28 cellular contexts compared by ENCODE assay signal in the genomic region with DNA sequence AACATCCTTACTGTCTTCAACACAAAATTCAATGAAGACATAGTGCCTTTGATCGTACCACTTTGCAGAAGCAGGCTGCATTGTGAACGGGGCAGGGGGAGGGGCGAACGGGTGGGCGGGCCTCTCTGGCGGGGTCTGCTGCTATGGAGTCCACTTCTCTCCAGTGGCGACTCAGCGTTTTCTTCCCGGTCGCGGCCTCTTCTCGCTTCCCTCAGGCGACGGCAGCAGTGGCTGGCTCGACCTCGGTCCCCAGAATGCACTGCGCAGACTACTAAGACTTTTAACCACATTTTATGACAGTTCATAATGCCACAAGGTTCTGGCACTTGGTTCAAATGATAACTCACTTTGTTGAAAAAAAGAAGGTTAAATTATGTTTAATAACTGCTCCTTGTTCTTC. TPM values are rescaled to one million over a fixed set of nuclear protein-coding genes. Genes with fewer than 3 reads are reported as not detected.
DNase-seq lines count a peak whose midpoint lies in the region; ATAC-seq, FAIRE-seq and TF ChIP-seq lines count a peak whose summit lies in the region.
"Had no signal": no experiment of that assay in that cellular context is flagged by ENCODE, and none has a peak within 500 bp of the region (broad histone marks: within the 10 kb centered on the region; RNA-seq: fewer than 3 reads in every experiment).

No MANE protein-coding gene starts in this region.

- H3K9me3 ChIP-seq in K562 (replicated peaks; ENCODE audit: control insufficient read depth, insufficient read depth, low read depth, low read length): no peaks in the 10 kb centered on the region
- H3K9me3 ChIP-seq in neutrophil: peaks cover 4% of the 10 kb centered on the region
- H3K9me3 ChIP-seq in ascending aorta: no peaks in the 10 kb centered on the region
- H3K9me3 ChIP-seq: body of pancreas, Caco-2, gastrocnemius medialis, left lung, prostate gland, sigmoid colon, thoracic aorta, uterus had no signal

- intact Hi-C loops in K562 (cut with micrococcal nuclease) (no loop called here), ascending aorta (cut with DNase I) (no loop called here)

- H3K79me2 ChIP-seq in GM23338 (replicated peaks; ENCODE audit: insufficient read depth) (no peaks in the 10 kb centered on the region), K562 (ENCODE audit: control insufficient read depth, insufficient read depth, low read length) (no peaks in the 10 kb centered on the region)

- H3K9me2 ChIP-seq in GM23338 (ENCODE audit: insufficient read depth): peaks cover 4% of the 10 kb centered on the region; the same call in 1 of the 2 replicates

- peaks cover 8% of the 10 kb centered on the region for H3K36me3 Mint-ChIP-seq in activated T-cell treated with anti-CD3 and anti-CD28 coated beads, Interleukin-2, amount 50 U/mL, for 24 hours (ENCODE audit: low read depth)
- no peaks in the 10 kb centered on the region; the same call in 2 of the 3 replicates for H3K36me3 Mint-ChIP-seq in GM23338 (ENCODE audit: low read depth)

- no peaks in the 10 kb centered on the region for H3K27me3 Mint-ChIP-seq in activated T-cell treated with anti-CD3 and anti-CD28 coated beads, Interleukin-2, amount 50 U/mL, for 24 hours
- no peaks in the 10 kb centered on the region for H3K27me3 Mint-ChIP-seq in GM23338 (ENCODE audit: insufficient read depth, low read depth, poor library complexity)
- H3K27me3 Mint-ChIP-seq: T-helper 17 cell had no signal

- TF ChIP-seq CTCF in GM23338 (conservative IDR thresholded peaks at IDR 0.05; ENCODE audit: low read depth in 2 of 2): no peak
- TF ChIP-seq CTCF in K562 (IDR thresholded peaks at IDR 0.05 in 2 of 3, conservative IDR thresholded peaks at IDR 0.05 in 1 of 3; ENCODE audit: insufficient read depth in 2 of 3, low read depth in 1 of 3, low read length in 3 of 3): no peak
- TF ChIP-seq CTCF in neutrophil (IDR thresholded peaks at IDR 0.05): no peak
- TF ChIP-seq CTCF in ascending aorta (IDR thresholded peaks at IDR 0.05): no peak

- WGBS in K562 (ENCODE audit: insufficient coverage, low coverage, missing lambda C conversion rate): 2% methylated on average over 17 of the region's 17 CpGs

- H2AFZ ChIP-seq in GM23338 (peak overlapping the region; percentile 79; the same call in 1 of the 2 replicates), K562 (ENCODE audit: low read depth, low read length) (peak overlapping the region; percentile 76)

- ATAC-seq in GM23338 (no peak), K562 (peak; percentile 94)
- ATAC-seq: body of pancreas, gastrocnemius medialis, left lung, T-helper 17 cell had no signal

- no peak for DNase-seq in activated T-cell treated with anti-CD3 and anti-CD28 coated beads, Interleukin-2, amount 50 U/mL, for 24 hours
- DNase-seq in activated T-cell treated with anti-CD3 and anti-CD28 coated beads for 4 hours (no peak), GM23338 (ENCODE audit: low spot score) (peak; percentile 26), K562 (ENCODE audit: extremely low read depth in 1 of 4, low spot score in 3 of 4) (peak; percentile 12 to 64 (median 30)), ascending aorta (ENCODE audit: low spot score in 2 of 2) (no peak), G401 (ENCODE audit: low spot score) (no peak), NCI-H2081 (lab: John Stamatoyannopoulos, UW) (no peak)
- DNase-seq: activated CD4-positive, CD25-positive, alpha-beta regulatory T cell treated with anti-CD3 and anti-CD28 coated beads, Interleukin-2, amount 50 U/mL, for 72 hours; body of pancreas; Caco-2; cerebellar nuclear complex; DMS79 treated with DMSO at 0.1 percent for 48 hours; gastrocnemius medialis; NCI-H1436; sigmoid colon; stimulated activated naive CD4-positive, alpha-beta T cell; T-helper 17 cell; uterus had no signal

- H3K27me3 ChIP-seq in GM23338 (ENCODE audit: insufficient read depth): no peaks in the 10 kb centered on the region
- no peaks in the 10 kb centered on the region for H3K27me3 ChIP-seq in K562 (ENCODE audit: control insufficient read depth in 2 of 2, insufficient read depth in 2 of 2, low read length in 2 of 2)
- H3K27me3 ChIP-seq in neutrophil: no peaks in the 10 kb centered on the region
- H3K27me3 ChIP-seq in ascending aorta: no peaks in the 10 kb centered on the region
- H3K27me3 ChIP-seq: body of pancreas, gastrocnemius medialis, left lung, sigmoid colon, uterus had no signal

- H3K9me1 ChIP-seq in K562 (ENCODE audit: control insufficient read depth, insufficient read depth, low read length): no peaks in the 10 kb centered on the region

- no peak overlapping the region for H3K4me3 Mint-ChIP-seq in activated T-cell treated with anti-CD3 and anti-CD28 coated beads, Interleukin-2, amount 50 U/mL, for 24 hours
- no peak overlapping the region for H3K4me3 Mint-ChIP-seq in GM23338
- H3K4me3 Mint-ChIP-seq: activated T-helper 1 cell treated with anti-CD3 and anti-CD28 coated beads, Interleukin-12 subunit alpha, Interleukin-12 subunit beta, Interleukin-2, Interleukin-4 antibody, amounts not matched to agents 30 ng/mL and 10 ng/mL and 1 ng/mL, durations not matched to agents 14 hours and 24 hours and 36 hours; B cell; T-helper 17 cell had no signal

- peaks cover 15% of the 10 kb centered on the region for H3K9me3 Mint-ChIP-seq in activated T-cell treated with anti-CD3 and anti-CD28 coated beads, Interleukin-2, amount 50 U/mL, for 24 hours
- H3K9me3 Mint-ChIP-seq in GM23338: no peaks in the 10 kb centered on the region; the same call in 2 of the 3 replicates
- H3K9me3 Mint-ChIP-seq: activated T-helper 1 cell treated with anti-CD3 and anti-CD28 coated beads, Interleukin-12 subunit alpha, Interleukin-12 subunit beta, Interleukin-2, Interleukin-4 antibody, amounts not matched to agents 30 ng/mL and 10 ng/mL and 1 ng/mL, durations not matched to agents 14 hours and 24 hours and 36 hours had no signal

- H3F3A ChIP-seq in GM23338 (replicated peaks; ENCODE audit: low read depth): no peaks in the 10 kb centered on the region

- TF ChIP-seq EP300 in K562 (IDR thresholded peaks at IDR 0.05; ENCODE audit: low read length): no peak

- no peaks in the 10 kb centered on the region for H4K20me1 ChIP-seq in GM23338 (replicated peaks; ENCODE audit: insufficient read depth)
- H4K20me1 ChIP-seq in K562 (replicated peaks; ENCODE audit: control insufficient read depth, insufficient read depth, low read length): no peaks in the 10 kb centered on the region

- no peak for TF ChIP-seq RAD21 in K562 (CRISPR knock-in tag; conservative IDR thresholded peaks at IDR 0.05 in 1 of 2, IDR thresholded peaks at IDR 0.05 in 1 of 2)

- H3K4me1 ChIP-seq in GM23338 (ENCODE audit: insufficient read depth): peaks cover 7% of the 10 kb centered on the region; the same call in 1 of the 2 replicates
- H3K4me1 ChIP-seq in K562 (replicated peaks in 1 of 2; ENCODE audit: control insufficient read depth in 2 of 2, insufficient read depth in 2 of 2, low read length in 2 of 2): no peaks in the 10 kb centered on the region
- no peaks in the 10 kb centered on the region for H3K4me1 ChIP-seq in neutrophil (ENCODE audit: control insufficient read depth in 1 of 2, insufficient read depth in 1 of 2, low read depth in 1 of 2, low read length in 1 of 2)
- H3K4me1 ChIP-seq in ascending aorta: no peaks in the 10 kb centered on the region
- H3K4me1 ChIP-seq: body of pancreas, Caco-2, gastrocnemius medialis, left lung, prostate gland, sigmoid colon, uterus had no signal

- H3K27ac Mint-ChIP-seq in activated T-cell treated with anti-CD3 and anti-CD28 coated beads, Interleukin-2, amount 50 U/mL, for 24 hours: peak overlapping the region; percentile 81
- no peak overlapping the region for H3K27ac Mint-ChIP-seq in GM23338
- H3K27ac Mint-ChIP-seq: B cell, T-helper 17 cell had no signal

- H3K4me2 ChIP-seq in GM23338 (no peak overlapping the region), K562 (ENCODE audit: insufficient read depth, low read length) (no peak overlapping the region; the same call in 1 of the 2 replicates)
- H3K4me2 ChIP-seq: KMS-11 had no signal

- H3K9ac ChIP-seq in K562 (ENCODE audit: insufficient read depth in 1 of 2, low read depth in 2 of 2, low read length in 2 of 2): no peak overlapping the region
- H3K9ac ChIP-seq: KMS-11 had no signal

- CTCF ChIA-PET in K562 (lab: Yijun Ruan, JAX; ENCODE audit: low intra/inter-chr PET ratio): no interaction called here

- TF ChIP-seq POLR2A in K562 (conservative IDR thresholded peaks at IDR 0.05): no peak

- POLR2A ChIA-PET in K562 (lab: Yijun Ruan, JAX): no interaction called here

- FAIRE-seq in K562 (lab: Jason Lieb, UNC): no peak
- FAIRE-seq: HTR-8/SVneo had no signal

- H3K27ac ChIP-seq in GM23338 (ENCODE audit: low read depth): no peak overlapping the region
- H3K27ac ChIP-seq in K562 (ENCODE audit: extremely low read depth, low read depth, low read length): no peak overlapping the region
- H3K27ac ChIP-seq in neutrophil: peak overlapping the region; percentile 35
- no peak overlapping the region for H3K27ac ChIP-seq in ascending aorta
- H3K27ac ChIP-seq: body of pancreas, gastrocnemius medialis, KMS-11, left lung, prostate gland, sigmoid colon, SK-N-MC, thoracic aorta, uterus had no signal

- peaks cover 43% of the 10 kb centered on the region for H3K4me1 Mint-ChIP-seq in activated T-cell treated with anti-CD3 and anti-CD28 coated beads, Interleukin-2, amount 50 U/mL, for 24 hours (ENCODE audit: low read depth)
- H3K4me1 Mint-ChIP-seq in GM23338: peaks cover 3% of the 10 kb centered on the region; the same call in 2 of the 3 replicates
- H3K4me1 Mint-ChIP-seq: B cell had no signal

- H3K36me3 ChIP-seq in GM23338 (ENCODE audit: insufficient read depth) (no peaks in the 10 kb centered on the region), K562 (ENCODE audit: control insufficient read depth, insufficient read depth, low read length) (no peaks in the 10 kb centered on the region), neutrophil (peaks cover 54% of the 10 kb centered on the region), ascending aorta (peaks cover 35 to 54% of the 10 kb centered on the region in 2 donors)
- H3K36me3 ChIP-seq: prostate gland, uterus had no signal

- BruUV-seq in K562 (replicated peaks; lab: Mats Ljungman, UMichigan): no TSS peak

- in situ Hi-C loops in K562 (cut with MboI): loop anchor here (25.0 kb wide), 1 partner anchor 883 kb away; a partner anchor contains a TSS
- in situ Hi-C loops in G401 (cut with HindIII; ENCODE audit: low sequenced_read_pairs): no loop called here

- H3K4me3 ChIP-seq in GM23338 (no peak overlapping the region), K562 (no peak overlapping the region), neutrophil (ENCODE audit: low read depth in 1 of 2, low read length in 1 of 2) (no peak overlapping the region), ascending aorta (no peak overlapping the region)
- H3K4me3 ChIP-seq: body of pancreas, gastrocnemius medialis, left lung, prostate gland, sigmoid colon, SK-N-MC, thoracic aorta, uterus had no signal

RNA-seq across cellular contexts. Expression of a gene that starts 21.2 kb away (rescaled TPM):
- not detected in 2 replicates for total RNA-seq in GM23338 (2014; rRNA removed; shearing (Covaris generic))
- polyA plus RNA-seq in GM23338 (2016; fragmentation: Nextera tagmentation; extraction: Ambion mirVana) (not detected in 2 replicates), K562 (2011; rRNA removed) (0.45 and 2.2 TPM in 2 replicates), K562 (2014; fragmentation: Illumina TruSeq; extraction: Trizol) (0.98 and 1.0 TPM in 2 replicates), K562 (2014; fragmentation: Nextera tagmentation; extraction: Ambion mirVana) (under 1 TPM; 0.63 to 0.84 TPM), K562 (2014; rRNA removed) (0.58 and 1.7 TPM in 2 replicates)
- 0.21 and 0.55 TPM in 2 replicates for total RNA-seq in K562 (2011; cell fraction: chromatin; rRNA removed; ENCODE audit: low replicate concordance)
- total RNA-seq in K562 (2011; cell fraction: nucleolus; rRNA removed): 0.17 TPM in 1 of 2 replicates, not detected in the other
- total RNA-seq in K562 (2011; cell fraction: nucleoplasm; rRNA removed): 0.23 TPM in 1 of 2 replicates, not detected in the other
- total RNA-seq in K562 (2014; rRNA removed) (0.45 and 0.73 TPM in 2 replicates), K562 (2014; rRNA removed; fragmentation: Illumina TruSeq; extraction: Trizol) (0.69 and 1.1 TPM in 2 replicates), K562 (2015; rRNA removed; fragmentation: Illumina TruSeq; extraction: Trizol) (2.0 and 2.2 TPM in 2 replicates), K562 (2021) (0.71 and 1.1 TPM in 2 replicates), ascending aorta (72.9 TPM)
- 0.21 and 1.7 TPM in 2 replicates for polyA plus RNA-seq in K562 (2011; cell fraction: cytosol; rRNA removed)
- 0.57 and 2.3 TPM in 2 replicates for polyA plus RNA-seq in K562 (2011; cell fraction: nucleus; rRNA removed)
- polyA plus RNA-seq in K562 (2012): 1.7 and 7.3 TPM in 2 replicates
- 0.49 and 2.9 TPM in 2 replicates for polyA minus RNA-seq in K562 (2011; rRNA and poly(A)+ RNA removed)
- 1.0 TPM in 1 of 2 replicates, not detected in the other for polyA minus RNA-seq in K562 (2011; cell fraction: cytosol; rRNA and poly(A)+ RNA removed)
- 0.27 and 1.8 TPM in 2 replicates for polyA minus RNA-seq in K562 (2011; cell fraction: nucleus; rRNA and poly(A)+ RNA removed)
- not detected in 2 replicates for total RNA-seq in G401 (2014; rRNA removed; shearing (Covaris generic))
- total RNA-seq: OCI-LY7 had no signal

RNA-seq across cellular contexts. Expression of a gene that starts 39.7 kb away (rescaled TPM):
- not detected in 2 replicates for total RNA-seq in GM23338 (2014; rRNA removed; shearing (Covaris generic))
- polyA plus RNA-seq in GM23338 (2016; fragmentation: Nextera tagmentation; extraction: Ambion mirVana): 0.13 TPM in 1 of 2 replicates, not detected in the other
- not detected in 2 replicates for total RNA-seq in K562 (2011; cell fraction: chromatin; rRNA removed; ENCODE audit: low replicate concordance)
- not detected in 2 replicates for total RNA-seq in K562 (2011; cell fraction: nucleolus; rRNA removed)
- total RNA-seq in K562 (2011; cell fraction: nucleoplasm; rRNA removed): not detected in 2 replicates
- not detected in 2 replicates for total RNA-seq in K562 (2014; rRNA removed)
- total RNA-seq in K562 (2014; rRNA removed; fragmentation: Illumina TruSeq; extraction: Trizol): not detected in 2 replicates
- total RNA-seq in K562 (2015; rRNA removed; fragmentation: Illumina TruSeq; extraction: Trizol): not detected in 2 replicates
- total RNA-seq in K562 (2021): 0.20 TPM in 1 of 2 replicates, not detected in the other
- polyA plus RNA-seq in K562 (2011; rRNA removed): not detected in 2 replicates
- not detected in 2 replicates for polyA plus RNA-seq in K562 (2011; cell fraction: cytosol; rRNA removed)
- not detected in 2 replicates for polyA plus RNA-seq in K562 (2011; cell fraction: nucleus; rRNA removed)
- not detected in 2 replicates for polyA plus RNA-seq in K562 (2012)
- not detected in 2 replicates for polyA plus RNA-seq in K562 (2014; fragmentation: Illumina TruSeq; extraction: Trizol)
- polyA plus RNA-seq in K562 (2014; fragmentation: Nextera tagmentation; extraction: Ambion mirVana): not detected
- not detected in 2 replicates for polyA plus RNA-seq in K562 (2014; rRNA removed)
- not detected in 2 replicates for polyA minus RNA-seq in K562 (2011; rRNA and poly(A)+ RNA removed)
- not detected in 2 replicates for polyA minus RNA-seq in K562 (2011; cell fraction: cytosol; rRNA and poly(A)+ RNA removed)
- not detected in 2 replicates for polyA minus RNA-seq in K562 (2011; cell fraction: nucleus; rRNA and poly(A)+ RNA removed)
- total RNA-seq in ascending aorta: 59.7 TPM
- total RNA-seq in G401 (2014; rRNA removed; shearing (Covaris generic)): not detected in 2 replicates
- total RNA-seq: OCI-LY7 had no signal

Comparison
In these comparisons a context has a peak if more than half of its experiments do, and no peak if none do; other contexts are left out.
1. DNase-seq: peak in GM23338 (single experiment) and K562 (4 of 4); none in activated T-cell treated with anti-CD3 and anti-CD28 coated beads, Interleukin-2, amount 50 U/mL, for 24 hours (single experiment), activated T-cell treated with anti-CD3 and anti-CD28 coated beads for 4 hours (single experiment), ascending aorta (0 of 2), G401 (single experiment) and NCI-H2081 (0 of 2).
2. RNA of a gene that starts 21.2 kb away (total RNA-seq): 72.9 TPM in ascending aorta (single experiment); 0.17 to 2.2 TPM in K562, not detected in GM23338 and not detected in G401; every median in the first group is over 10 times any median in the second.
3. RNA of a gene that starts 39.7 kb away (total RNA-seq): 59.7 TPM in ascending aorta (single experiment); not detected in GM23338, 0.20 TPM in K562 and not detected in G401; every median in the first group is over 10 times any median in the second.